In the genomic region with DNA sequence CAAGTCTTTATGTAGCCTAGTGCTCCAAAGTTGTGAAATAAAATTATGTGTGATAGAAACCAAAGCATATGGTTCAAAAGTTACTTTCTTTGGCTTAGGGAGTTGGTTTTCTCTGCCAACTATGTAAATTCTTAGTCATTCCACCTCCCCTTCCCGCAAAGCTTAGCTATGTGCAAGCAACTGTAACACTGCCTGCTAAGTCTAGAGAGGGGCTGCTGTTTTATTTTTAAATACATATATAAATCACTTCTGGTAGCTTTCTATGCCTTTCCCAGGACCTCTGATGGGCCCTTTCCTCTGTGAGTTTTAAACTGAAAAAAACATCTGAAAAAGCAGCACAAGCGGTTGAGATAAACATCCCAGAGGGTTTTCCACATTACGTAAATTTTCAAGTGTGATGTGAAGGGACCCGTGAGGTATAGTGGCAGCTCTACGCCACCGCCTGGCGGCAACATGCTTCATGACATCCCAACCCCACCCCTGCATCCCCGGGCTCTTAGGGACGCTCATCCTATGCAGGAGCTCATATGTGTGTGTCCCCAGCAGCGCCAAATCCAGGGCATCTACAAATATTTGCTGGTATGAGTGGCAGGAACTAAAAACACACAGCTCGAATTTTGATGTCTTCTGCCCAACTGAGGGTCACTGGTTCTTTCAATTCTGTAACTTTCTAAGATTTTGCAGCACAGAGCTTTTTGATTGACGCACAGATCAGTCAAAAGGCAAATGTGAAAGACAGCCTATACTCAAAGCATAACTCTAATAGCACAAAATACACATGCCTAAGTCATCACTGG, we compare ENCODE assay signal across 8 cellular contexts. TPM values are rescaled to one million over a fixed set of nuclear protein-coding genes. Genes with fewer than 3 reads are reported as not detected.
DNase-seq lines count a peak whose midpoint lies in the region; ATAC-seq and TF ChIP-seq lines count a peak whose summit lies in the region.

No MANE protein-coding gene starts in this region.

- peak; percentile 51 for ATAC-seq in GM21737 (IDR thresholded peaks at IDR 0.05; ENCODE audit: unreplicated experiment)
- ATAC-seq in Panc1 = peak; percentile 87

- DNase-seq in Caco-2 (peak in 1 of 2 experiments; percentile 33), Panc1 (ENCODE audit: low read depth, low spot score) (no peak), cardiac muscle cell (ENCODE audit: low read depth in 1 of 2, low spot score in 1 of 2) (peak; percentile 69 to 87), superior temporal gyrus (ENCODE audit: extremely low spot score) (peak; percentile 45), NCI-H2107 (lab: John Stamatoyannopoulos, UW) (no peak)
- DNase-seq in activated CD8-positive, alpha-beta memory T cell treated with anti-CD3 and anti-CD28 coated beads for 24 hours = no peak
- no peak for DNase-seq in effector CD8-positive, alpha-beta T cell (lab: John Stamatoyannopoulos, UW)

- H3K4me3 ChIP-seq in Caco-2 (ENCODE audit: low read depth, low read length) = no peak overlapping the region
- H3K4me3 ChIP-seq in Panc1 (ENCODE audit: low read depth in 2 of 2, low read length in 2 of 2) = no peak overlapping the region
- H3K4me3 ChIP-seq in cardiac muscle cell = no peak overlapping the region

- peaks cover 13% of the 10 kb centered on the region for H3K36me3 Mint-ChIP-seq in Caco-2 (ENCODE audit: insufficient read depth, unreplicated experiment)

- POLR2A ChIA-PET in Caco-2 (lab: Charles Lee) = interaction anchor here (1.2 kb wide), 1 partner anchor 12 kb away, joined by 4 read pairs; the partner anchor contains the start of gene SAYSD1
- POLR2A ChIA-PET in Panc1 (lab: Charles Lee) = no interaction called here

- TF ChIP-seq CTCF in Caco-2 (IDR thresholded peaks at IDR 0.05; ENCODE audit: insufficient read depth in 1 of 2, low read depth in 1 of 2, low read length in 1 of 2, severe bottlenecking in 1 of 2, unreplicated experiment in 1 of 2) = peak; percentile 21 to 52
- TF ChIP-seq CTCF in Panc1 (IDR thresholded peaks at IDR 0.05) = peak; percentile 72
- peak; percentile 72 for TF ChIP-seq CTCF in cardiac muscle cell (IDR thresholded peaks at IDR 0.05; ENCODE audit: low read depth, low read length)

- H3K4me1 ChIP-seq in Caco-2 = no peaks in the 10 kb centered on the region
- H3K4me1 ChIP-seq in Panc1 (ENCODE audit: control insufficient read depth, insufficient read depth, low read length) = no peaks in the 10 kb centered on the region
- H3K4me1 ChIP-seq in cardiac muscle cell (ENCODE audit: low read depth) = no peaks in the 10 kb centered on the region

- no peaks in the 10 kb centered on the region for H3K9me3 Mint-ChIP-seq in Caco-2 (ENCODE audit: unreplicated experiment)

- no peaks in the 10 kb centered on the region for H3K9me3 ChIP-seq in Caco-2
- H3K9me3 ChIP-seq in Panc1 (ENCODE audit: control insufficient read depth, insufficient read depth, low read depth, low read length) = no peaks in the 10 kb centered on the region
- H3K9me3 ChIP-seq in cardiac muscle cell (ENCODE audit: low read depth) = no peaks in the 10 kb centered on the region

- CTCF ChIA-PET in Caco-2 (lab: Charles Lee) = interaction anchor here (0.9 to 1.8 kb wide), 5 partner anchors 13 to 201 kb away, joined by 3 to 12 read pairs (median 3); partner anchors contain the start of gene SAYSD1
- CTCF ChIA-PET in Panc1 (lab: Charles Lee) = interaction anchor here (1.1 to 1.4 kb wide), 2 partner anchors 17 to 129 kb away, joined by 3 to 6 read pairs; no protein-coding TSS in a partner anchor

- H3K27me3 ChIP-seq in Caco-2 (replicated peaks; ENCODE audit: control insufficient read depth, insufficient read depth, low read length) (no peaks in the 10 kb centered on the region), Panc1 (ENCODE audit: control insufficient read depth, insufficient read depth, low read length) (no peaks in the 10 kb centered on the region; the same call in 1 of the 2 replicates), cardiac muscle cell (no peaks in the 10 kb centered on the region)

- no peaks in the 10 kb centered on the region for H3K27me3 Mint-ChIP-seq in Caco-2 (ENCODE audit: insufficient read depth, unreplicated experiment)

- in situ Hi-C loops in Panc1 (cut with HindIII; ENCODE audit: low pct_unique_long_range_greater_than_20kb, low sequenced_read_pairs) = no loop called here

- H3K27ac Mint-ChIP-seq in Caco-2 (ENCODE audit: unreplicated experiment) = no peak overlapping the region

- intact Hi-C loops in Caco-2 (cut with micrococcal nuclease; ENCODE audit: unreplicated experiment) (no loop called here), Panc1 (cut with micrococcal nuclease; ENCODE audit: unreplicated experiment) (loop anchor here (10.0 kb wide), 1 partner anchor 127 kb away; no protein-coding TSS in a partner anchor)

- no peaks in the 10 kb centered on the region for H3K36me3 ChIP-seq in Caco-2 (ENCODE audit: control insufficient read depth, insufficient read depth, low read length)
- no peaks in the 10 kb centered on the region for H3K36me3 ChIP-seq in Panc1 (ENCODE audit: control insufficient read depth, insufficient read depth, low read length)
- H3K36me3 ChIP-seq in cardiac muscle cell = no peaks in the 10 kb centered on the region

- BruUV-seq in Caco-2 (replicated peaks; lab: Mats Ljungman, UMichigan) (no TSS peak), Panc1 (replicated peaks; lab: Mats Ljungman, UMichigan) (no TSS peak)

- no peaks in the 10 kb centered on the region for H3K4me1 Mint-ChIP-seq in Caco-2 (ENCODE audit: low read depth, unreplicated experiment)

- H3K27ac ChIP-seq in Panc1 (ENCODE audit: low read length) (no peak overlapping the region), cardiac muscle cell (no peak overlapping the region)

- H3K4me3 Mint-ChIP-seq in Caco-2 (ENCODE audit: unreplicated experiment) = no peak overlapping the region

RNA-seq across cellular contexts. Expression of gene SAYSD1, which starts 12.8 kb away (rescaled TPM):
- total RNA-seq in Caco-2 (2022) (17.8 and 20.8 TPM in 2 replicates), Panc1 (2021; ENCODE audit: unreplicated experiment) (17.0 TPM), cardiac muscle cell (9.9 and 10.6 TPM in 2 replicates)
- polyA plus RNA-seq in Panc1 (2012; ENCODE audit: insufficient read length) = 8.5 TPM
- 9.9 and 12.4 TPM in 2 replicates for polyA plus RNA-seq in cardiac muscle cell

RNA-seq across cellular contexts. Expression of gene GLP1R, which starts 53.6 kb away (rescaled TPM):
- not detected in 2 replicates for total RNA-seq in Caco-2 (2022)
- total RNA-seq in Panc1 (2021; ENCODE audit: unreplicated experiment) = not detected
- not detected for polyA plus RNA-seq in Panc1 (2012; ENCODE audit: insufficient read length)
- total RNA-seq in cardiac muscle cell = 0.11 and 0.12 TPM in 2 replicates
- polyA plus RNA-seq in cardiac muscle cell = 0.37 and 0.43 TPM in 2 replicates

Comparison
In these comparisons a context has a peak if more than half of its experiments do, and no peak if none do; other contexts are left out.
1. DNase-seq: peak in cardiac muscle cell (2 of 2) and superior temporal gyrus (single experiment); none in Panc1 (single experiment), NCI-H2107 (single experiment), activated CD8-positive, alpha-beta memory T cell treated with anti-CD3 and anti-CD28 coated beads for 24 hours (single experiment) and effector CD8-positive, alpha-beta T cell (single experiment).
2. Peak in every context shown above with its lines, with median percentiles within 50 percentile points of each other: CTCF ChIP-seq.